Comparison of ENCODE assay signal across 1 cellular context in genomic region chr11:120215634-120216033, GRCh38.
TF ChIP-seq lines count a peak whose summit lies in the region.

No MANE protein-coding gene starts in this region.

TF ChIP-seq in K562, 482 proteins besides CTCF, POLR2A, EP300 and RAD21 (continued from another document):
- TF ChIP-seq POU5F1 (IDR thresholded peaks at IDR 0.05; ENCODE audit: borderline replicate concordance, low read depth, low read length, partially characterized antibody) (no peak), EZH2 (IDR thresholded peaks at IDR 0.05; ENCODE audit: borderline replicate concordance, low read depth, low read length) (no peak), TBP (optimal IDR thresholded peaks at IDR 0.05; ENCODE audit: low read depth, low read length) (no peak), SREBF1 (IDR thresholded peaks at IDR 0.05; ENCODE audit: borderline replicate concordance, low read depth, low read length) (no peak), ID3 (CRISPR knock-in tag; IDR thresholded peaks at IDR 0.05) (no peak), ID3 (tag; IDR thresholded peaks at IDR 0.05) (0 out of 2 replicates have a peak, but pooled peaks have one; percentile 30), HMG20A (CRISPR knock-in tag; conservative IDR thresholded peaks at IDR 0.05) (no peak), CREB1 (IDR thresholded peaks at IDR 0.05) (no peak), CREB1 (CRISPR knock-in tag; IDR thresholded peaks at IDR 0.05) (no peak), GTF2F1 (IDR thresholded peaks at IDR 0.05; ENCODE audit: low read depth, low read length) (no peak), PKNOX1 (IDR thresholded peaks at IDR 0.05) (no peak), ZNF436 (CRISPR knock-in tag; IDR thresholded peaks at IDR 0.05) (no peak)
